In the genomic region with DNA sequence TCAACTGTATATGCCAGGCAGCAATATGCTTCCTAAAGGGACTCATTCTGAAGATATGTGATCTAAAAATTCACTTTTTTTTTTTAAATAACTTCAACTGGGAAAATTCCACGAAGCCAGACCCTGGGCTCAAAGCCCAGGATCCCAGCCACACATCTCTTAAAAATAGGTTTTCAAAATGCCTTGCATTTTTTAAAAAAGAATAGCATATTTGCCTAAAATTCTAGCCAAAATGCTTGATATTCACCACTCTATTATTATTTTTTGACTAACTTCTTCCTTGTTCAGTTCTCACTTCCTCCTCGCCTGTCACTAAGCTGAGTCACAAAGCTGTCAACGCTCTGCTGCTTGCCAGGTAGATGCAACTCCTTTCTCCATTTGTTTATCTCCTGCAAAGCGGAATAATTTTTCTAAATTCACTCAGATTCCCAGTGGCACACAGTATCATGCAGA, we compare ENCODE assay signal across 8 cellular contexts.
A peak's percentile ranks its signal among the peaks of the same experiment; 100 is the strongest.
DNase-seq lines count a peak whose midpoint lies in the region; ATAC-seq and TF ChIP-seq lines count a peak whose summit lies in the region.

No MANE protein-coding gene starts in this region.

- peaks cover 18% of the 10 kb centered on the region for H3K4me1 ChIP-seq in adipocyte (ENCODE audit: control insufficient read depth, insufficient read depth, low read length)

- no peaks in the 10 kb centered on the region for H3K27me3 ChIP-seq in adipocyte (replicated peaks; ENCODE audit: control insufficient read depth, insufficient read depth, low read length)

- no peak overlapping the region for H3K9ac ChIP-seq in adipocyte (ENCODE audit: low read length)

- no peak for TF ChIP-seq CTCF in GM13976 (IDR thresholded peaks at IDR 0.05; ENCODE audit: borderline replicate concordance, control extremely low read depth, extremely low read depth, insufficient read depth, missing control alignments)

- H3K36me3 ChIP-seq in adipocyte (ENCODE audit: control insufficient read depth, insufficient read depth, low read length, severe bottlenecking): no peaks in the 10 kb centered on the region

- peak; percentile 58 for DNase-seq in GM13976 (ENCODE audit: low spot score)
- DNase-seq in adipocyte (ENCODE audit: low read depth): peak; percentile 67
- peak; percentile 16 for DNase-seq in middle frontal gyrus (ENCODE audit: extremely low spot score, low spot score)
- no peak for DNase-seq in NCI-H2029 (lab: John Stamatoyannopoulos, UW)
- DNase-seq in NCI-H774 (lab: John Stamatoyannopoulos, UW): no peak
- no peak for DNase-seq in stimulated activated naive CD4-positive, alpha-beta T cell (lab: John Stamatoyannopoulos, UW)

- H3K9me3 ChIP-seq in adipocyte (ENCODE audit: control insufficient read depth, low read length): no peaks in the 10 kb centered on the region

- ATAC-seq in HG03064 (IDR thresholded peaks at IDR 0.05; ENCODE audit: low read depth, unreplicated experiment) (peak; percentile 81), HG02610 (IDR thresholded peaks at IDR 0.05; ENCODE audit: unreplicated experiment) (no peak)

- H3K4me3 ChIP-seq in adipocyte (ENCODE audit: low read length): peak overlapping the region; percentile 56

- in situ Hi-C loops in GM13976 (cut with MboI; ENCODE audit: low sequenced_read_pairs, unreplicated experiment): no loop called here

Comparison
In these comparisons a context has a peak if more than half of its experiments do, and no peak if none do; other contexts are left out.
1. DNase-seq: peak in GM13976 (single experiment), adipocyte (single experiment) and middle frontal gyrus (single experiment); none in NCI-H2029 (single experiment), NCI-H774 (single experiment) and stimulated activated naive CD4-positive, alpha-beta T cell (0 of 6).